1 cellular context compared by ENCODE assay signal in genomic region chr20:22536956-22537756, GRCh38.
TF ChIP-seq lines count a peak whose summit lies in the region.

No MANE protein-coding gene starts in this region.

TF ChIP-seq in HepG2, 621 proteins besides CTCF, POLR2A, EP300 and RAD21 (continued from another document and continues in another):
- no peak for TF ChIP-seq RFXAP (CRISPR knock-in tag; IDR thresholded peaks at IDR 0.05; ENCODE audit: borderline replicate concordance)
- no peak; the same call in 1 of the 2 replicates for TF ChIP-seq ZNF614 (CRISPR knock-in tag; IDR thresholded peaks at IDR 0.05; ENCODE audit: borderline replicate concordance)
- TF ChIP-seq ELK4 (CRISPR knock-in tag; IDR thresholded peaks at IDR 0.05; ENCODE audit: borderline replicate concordance) = no peak
- TF ChIP-seq ZC3H4 (CRISPR knock-in tag; IDR thresholded peaks at IDR 0.05; ENCODE audit: borderline replicate concordance) = no peak
- TF ChIP-seq ZNF234 (CRISPR knock-in tag; conservative IDR thresholded peaks at IDR 0.05) = no peak
- TF ChIP-seq FOSL1 (CRISPR knock-in tag; IDR thresholded peaks at IDR 0.05; ENCODE audit: borderline replicate concordance) = no peak
- TF ChIP-seq MXI1 (IDR thresholded peaks at IDR 0.05; ENCODE audit: borderline replicate concordance, low read depth, low read length) = no peak
- no peak for TF ChIP-seq ZNF839 (CRISPR knock-in tag; IDR thresholded peaks at IDR 0.05; ENCODE audit: borderline replicate concordance)
- TF ChIP-seq ZNF644 (CRISPR knock-in tag; IDR thresholded peaks at IDR 0.05; ENCODE audit: low read depth) = peak; percentile 57; the same call in 1 of the 2 replicates
- TF ChIP-seq ZBTB7A (CRISPR knock-in tag; IDR thresholded peaks at IDR 0.05) = no peak
- no peak for TF ChIP-seq STAG1 (CRISPR knock-in tag; IDR thresholded peaks at IDR 0.05)
- TF ChIP-seq REL (CRISPR knock-in tag; conservative IDR thresholded peaks at IDR 0.05) = no peak
- no peak for TF ChIP-seq ZNF720 (CRISPR knock-in tag; IDR thresholded peaks at IDR 0.05)
- TF ChIP-seq ATF1 (CRISPR knock-in tag; IDR thresholded peaks at IDR 0.05) = no peak
- TF ChIP-seq CBX5 (CRISPR knock-in tag; IDR thresholded peaks at IDR 0.05; ENCODE audit: borderline replicate concordance) = no peak
- TF ChIP-seq NCOA2 (CRISPR knock-in tag; IDR thresholded peaks at IDR 0.05) = peak; percentile 35; the same call in 1 of the 2 replicates
- TF ChIP-seq SALL2 (CRISPR knock-in tag; IDR thresholded peaks at IDR 0.05) = no peak
- TF ChIP-seq RFX1 (IDR thresholded peaks at IDR 0.05) = no peak
- TF ChIP-seq ZNF343 (CRISPR knock-in tag; IDR thresholded peaks at IDR 0.05) = no peak
- TF ChIP-seq ZSCAN31 (CRISPR knock-in tag; IDR thresholded peaks at IDR 0.05; ENCODE audit: low read depth) = no peak
- TF ChIP-seq SRSF1 (optimal IDR thresholded peaks at IDR 0.05; ENCODE audit: low read depth, low read length) = no peak
- no peak for TF ChIP-seq NCOA1 (CRISPR knock-in tag; IDR thresholded peaks at IDR 0.05)
- TF ChIP-seq ZNF782 (CRISPR knock-in tag; IDR thresholded peaks at IDR 0.05; ENCODE audit: borderline replicate concordance) = no peak
- TF ChIP-seq CHD4 (IDR thresholded peaks at IDR 0.05; ENCODE audit: borderline replicate concordance, low read length) = no peak
- no peak for TF ChIP-seq ATF3 (CRISPR knock-in tag; IDR thresholded peaks at IDR 0.05)
- TF ChIP-seq FOXJ3 (CRISPR knock-in tag; IDR thresholded peaks at IDR 0.05; ENCODE audit: borderline replicate concordance) = no peak
- TF ChIP-seq DZIP1 (CRISPR knock-in tag; IDR thresholded peaks at IDR 0.05) = no peak
- TF ChIP-seq ZNF703 (CRISPR knock-in tag; IDR thresholded peaks at IDR 0.05; ENCODE audit: borderline replicate concordance) = no peak
- no peak for TF ChIP-seq MXD3 (CRISPR knock-in tag; IDR thresholded peaks at IDR 0.05)
- no peak for TF ChIP-seq HDAC6 (IDR thresholded peaks at IDR 0.05; ENCODE audit: low read depth, low read length)
- no peak for TF ChIP-seq ZNF850 (CRISPR knock-in tag; conservative IDR thresholded peaks at IDR 0.05)
- TF ChIP-seq CEBPB (IDR thresholded peaks at IDR 0.05; ENCODE audit: borderline replicate concordance, low read depth, low read length) = no peak
- TF ChIP-seq HOXD1 (CRISPR knock-in tag; IDR thresholded peaks at IDR 0.05) = 0 out of 2 replicates have a peak, but pooled peaks have one; percentile 41
- no peak for TF ChIP-seq ZBTB44 (CRISPR knock-in tag; IDR thresholded peaks at IDR 0.05)
- no peak for TF ChIP-seq ZHX1 (CRISPR knock-in tag; IDR thresholded peaks at IDR 0.05; ENCODE audit: low read depth)
- no peak for TF ChIP-seq HNRNPK (IDR thresholded peaks at IDR 0.05; ENCODE audit: low read depth, low read length, poor library complexity, severe bottlenecking)
- no peak for TF ChIP-seq ZNF616 (CRISPR knock-in tag; IDR thresholded peaks at IDR 0.05; ENCODE audit: low read depth)
- no peak for TF ChIP-seq ZNF577 (CRISPR knock-in tag; IDR thresholded peaks at IDR 0.05; ENCODE audit: borderline replicate concordance, low read depth)
- peak; percentile 25 for TF ChIP-seq ZNF781 (CRISPR knock-in tag; IDR thresholded peaks at IDR 0.05; ENCODE audit: borderline replicate concordance, not compliant biosample characterization)
- TF ChIP-seq PREB (CRISPR knock-in tag; IDR thresholded peaks at IDR 0.05) = no peak
- TF ChIP-seq ZBTB10 (CRISPR knock-in tag; IDR thresholded peaks at IDR 0.05; ENCODE audit: borderline replicate concordance) = no peak
- no peak for TF ChIP-seq CREM (IDR thresholded peaks at IDR 0.05)
- TF ChIP-seq CREM (CRISPR knock-in tag; IDR thresholded peaks at IDR 0.05) = no peak
- TF ChIP-seq ZSCAN5A (CRISPR knock-in tag; IDR thresholded peaks at IDR 0.05; ENCODE audit: borderline replicate concordance) = no peak
- TF ChIP-seq ZNF33A (CRISPR knock-in tag; IDR thresholded peaks at IDR 0.05; ENCODE audit: borderline replicate concordance) = no peak
- no peak for TF ChIP-seq NFRKB (IDR thresholded peaks at IDR 0.05)
- no peak for TF ChIP-seq RFX5 (IDR thresholded peaks at IDR 0.05; ENCODE audit: low read depth, low read length)
- no peak for TF ChIP-seq MBNL3 (CRISPR knock-in tag; conservative IDR thresholded peaks at IDR 0.05)
- no peak for TF ChIP-seq MED13 (CRISPR knock-in tag; IDR thresholded peaks at IDR 0.05)
- TF ChIP-seq SAFB2 (CRISPR knock-in tag; IDR thresholded peaks at IDR 0.05; ENCODE audit: borderline replicate concordance, low read depth) = no peak
- no peak for TF ChIP-seq ZMYM2 (CRISPR knock-in tag; IDR thresholded peaks at IDR 0.05)
- no peak; the same call in 1 of the 2 replicates for TF ChIP-seq ZFX (CRISPR knock-in tag; IDR thresholded peaks at IDR 0.05; ENCODE audit: low read depth)
- no peak for TF ChIP-seq GABPB1 (CRISPR knock-in tag; IDR thresholded peaks at IDR 0.05)
- no peak for TF ChIP-seq ZGPAT (CRISPR knock-in tag; IDR thresholded peaks at IDR 0.05)
- no peak for TF ChIP-seq KLF16 (CRISPR knock-in tag; IDR thresholded peaks at IDR 0.05)
- no peak for TF ChIP-seq PAX8 (CRISPR knock-in tag; IDR thresholded peaks at IDR 0.05; ENCODE audit: borderline replicate concordance)
